ENCODE assay signal across 1 cellular context in the genomic region with DNA sequence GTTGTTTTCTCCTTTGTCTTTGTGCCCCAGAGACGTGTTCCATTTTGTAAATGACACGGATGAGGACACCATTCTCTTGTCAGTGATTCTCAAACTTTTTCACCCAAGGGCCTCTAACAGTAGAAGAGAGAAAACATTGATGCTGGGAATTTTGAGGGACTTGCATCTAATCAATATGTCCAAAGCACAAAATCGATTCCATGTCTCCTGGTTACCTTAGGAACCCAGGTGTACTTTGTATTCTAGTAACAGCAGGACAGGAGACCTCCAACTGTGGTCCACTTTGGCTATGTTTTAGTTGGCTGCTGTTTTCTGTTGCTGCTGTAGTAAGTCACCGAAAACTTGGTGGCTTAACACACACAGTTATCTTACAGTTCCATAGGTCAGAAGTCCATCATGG.
TF ChIP-seq lines count a peak whose summit lies in the region.

No MANE protein-coding gene starts in this region.

TF ChIP-seq in HepG2, 621 proteins besides CTCF, POLR2A, EP300 and RAD21 (continued from another document):
- TF ChIP-seq, protein P1, sequence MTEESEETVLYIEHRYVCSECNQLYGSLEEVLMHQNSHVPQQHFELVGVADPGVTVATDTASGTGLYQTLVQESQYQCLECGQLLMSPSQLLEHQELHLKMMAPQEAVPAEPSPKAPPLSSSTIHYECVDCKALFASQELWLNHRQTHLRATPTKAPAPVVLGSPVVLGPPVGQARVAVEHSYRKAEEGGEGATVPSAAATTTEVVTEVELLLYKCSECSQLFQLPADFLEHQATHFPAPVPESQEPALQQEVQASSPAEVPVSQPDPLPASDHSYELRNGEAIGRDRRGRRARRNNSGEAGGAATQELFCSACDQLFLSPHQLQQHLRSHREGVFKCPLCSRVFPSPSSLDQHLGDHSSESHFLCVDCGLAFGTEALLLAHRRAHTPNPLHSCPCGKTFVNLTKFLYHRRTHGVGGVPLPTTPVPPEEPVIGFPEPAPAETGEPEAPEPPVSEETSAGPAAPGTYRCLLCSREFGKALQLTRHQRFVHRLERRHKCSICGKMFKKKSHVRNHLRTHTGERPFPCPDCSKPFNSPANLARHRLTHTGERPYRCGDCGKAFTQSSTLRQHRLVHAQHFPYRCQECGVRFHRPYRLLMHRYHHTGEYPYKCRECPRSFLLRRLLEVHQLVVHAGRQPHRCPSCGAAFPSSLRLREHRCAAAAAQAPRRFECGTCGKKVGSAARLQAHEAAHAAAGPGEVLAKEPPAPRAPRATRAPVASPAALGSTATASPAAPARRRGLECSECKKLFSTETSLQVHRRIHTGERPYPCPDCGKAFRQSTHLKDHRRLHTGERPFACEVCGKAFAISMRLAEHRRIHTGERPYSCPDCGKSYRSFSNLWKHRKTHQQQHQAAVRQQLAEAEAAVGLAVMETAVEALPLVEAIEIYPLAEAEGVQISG (CRISPR knock-in tag; IDR thresholded peaks at IDR 0.05), result 0 out of 2 replicates have a peak, but pooled peaks have one; percentile 16
- TF ChIP-seq, protein P2, sequence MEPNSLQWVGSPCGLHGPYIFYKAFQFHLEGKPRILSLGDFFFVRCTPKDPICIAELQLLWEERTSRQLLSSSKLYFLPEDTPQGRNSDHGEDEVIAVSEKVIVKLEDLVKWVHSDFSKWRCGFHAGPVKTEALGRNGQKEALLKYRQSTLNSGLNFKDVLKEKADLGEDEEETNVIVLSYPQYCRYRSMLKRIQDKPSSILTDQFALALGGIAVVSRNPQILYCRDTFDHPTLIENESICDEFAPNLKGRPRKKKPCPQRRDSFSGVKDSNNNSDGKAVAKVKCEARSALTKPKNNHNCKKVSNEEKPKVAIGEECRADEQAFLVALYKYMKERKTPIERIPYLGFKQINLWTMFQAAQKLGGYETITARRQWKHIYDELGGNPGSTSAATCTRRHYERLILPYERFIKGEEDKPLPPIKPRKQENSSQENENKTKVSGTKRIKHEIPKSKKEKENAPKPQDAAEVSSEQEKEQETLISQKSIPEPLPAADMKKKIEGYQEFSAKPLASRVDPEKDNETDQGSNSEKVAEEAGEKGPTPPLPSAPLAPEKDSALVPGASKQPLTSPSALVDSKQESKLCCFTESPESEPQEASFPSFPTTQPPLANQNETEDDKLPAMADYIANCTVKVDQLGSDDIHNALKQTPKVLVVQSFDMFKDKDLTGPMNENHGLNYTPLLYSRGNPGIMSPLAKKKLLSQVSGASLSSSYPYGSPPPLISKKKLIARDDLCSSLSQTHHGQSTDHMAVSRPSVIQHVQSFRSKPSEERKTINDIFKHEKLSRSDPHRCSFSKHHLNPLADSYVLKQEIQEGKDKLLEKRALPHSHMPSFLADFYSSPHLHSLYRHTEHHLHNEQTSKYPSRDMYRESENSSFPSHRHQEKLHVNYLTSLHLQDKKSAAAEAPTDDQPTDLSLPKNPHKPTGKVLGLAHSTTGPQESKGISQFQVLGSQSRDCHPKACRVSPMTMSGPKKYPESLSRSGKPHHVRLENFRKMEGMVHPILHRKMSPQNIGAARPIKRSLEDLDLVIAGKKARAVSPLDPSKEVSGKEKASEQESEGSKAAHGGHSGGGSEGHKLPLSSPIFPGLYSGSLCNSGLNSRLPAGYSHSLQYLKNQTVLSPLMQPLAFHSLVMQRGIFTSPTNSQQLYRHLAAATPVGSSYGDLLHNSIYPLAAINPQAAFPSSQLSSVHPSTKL (CRISPR knock-in tag; IDR thresholded peaks at IDR 0.05), result peak; percentile 46
- TF ChIP-seq WIZ (CRISPR knock-in tag; IDR thresholded peaks at IDR 0.05), result 0 out of 2 replicates have a peak, but pooled peaks have one; percentile 69
- peak; percentile 58; the same call in 1 of the 2 replicates for TF ChIP-seq ATF1 (CRISPR knock-in tag; IDR thresholded peaks at IDR 0.05)
- no peak for TF ChIP-seq SNAPC2 (CRISPR knock-in tag; IDR thresholded peaks at IDR 0.05)
- TF ChIP-seq, protein P3, sequence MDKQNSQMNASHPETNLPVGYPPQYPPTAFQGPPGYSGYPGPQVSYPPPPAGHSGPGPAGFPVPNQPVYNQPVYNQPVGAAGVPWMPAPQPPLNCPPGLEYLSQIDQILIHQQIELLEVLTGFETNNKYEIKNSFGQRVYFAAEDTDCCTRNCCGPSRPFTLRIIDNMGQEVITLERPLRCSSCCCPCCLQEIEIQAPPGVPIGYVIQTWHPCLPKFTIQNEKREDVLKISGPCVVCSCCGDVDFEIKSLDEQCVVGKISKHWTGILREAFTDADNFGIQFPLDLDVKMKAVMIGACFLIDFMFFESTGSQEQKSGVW (CRISPR knock-in tag; IDR thresholded peaks at IDR 0.05; ENCODE audit: borderline replicate concordance), result no peak
- no peak for TF ChIP-seq ZNF850 (CRISPR knock-in tag; conservative IDR thresholded peaks at IDR 0.05)
- TF ChIP-seq ZNF549 (CRISPR knock-in tag; IDR thresholded peaks at IDR 0.05), result peak; percentile 79; the same call in 1 of the 2 replicates
- peak; percentile 60; the same call in 1 of the 2 replicates for TF ChIP-seq FOXJ3 (CRISPR knock-in tag; IDR thresholded peaks at IDR 0.05; ENCODE audit: borderline replicate concordance)
TF ChIP-seq in HepG2: peak in this region for 36.
